Comparison of ENCODE assay signal across 18 cellular contexts in the genomic region with DNA sequence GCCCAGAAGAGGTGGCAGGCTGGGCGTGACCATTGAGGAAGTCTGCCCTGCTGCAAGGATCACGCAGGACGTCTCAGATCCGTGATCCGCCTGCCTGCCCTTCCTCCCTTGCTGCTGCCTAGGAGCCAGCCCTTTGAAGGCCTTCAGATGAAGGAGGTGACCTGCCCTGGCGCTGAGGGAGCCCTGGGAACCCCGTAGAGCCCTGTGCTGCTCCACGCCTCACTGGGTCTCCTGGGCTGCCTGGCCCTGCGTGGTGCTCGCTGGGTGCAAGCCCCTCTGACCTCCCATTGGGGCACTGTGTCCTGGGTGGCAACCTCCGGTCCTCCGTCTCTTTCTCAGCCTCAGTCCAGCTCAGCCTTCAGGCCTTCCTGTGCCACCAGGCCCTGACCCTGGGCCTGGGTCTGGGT.
"Had no signal": no experiment of that assay in that cellular context is flagged by ENCODE, and none has a peak within 500 bp of the region (broad histone marks: within the 10 kb centered on the region; RNA-seq: fewer than 3 reads in every experiment).

No MANE protein-coding gene starts in this region.

- H3K27ac ChIP-seq: RWPE1 had no signal

- DNase-seq: KBM-7, NCI-H1092, NCI-H1105 treated with DMSO at 0.1 percent for 48 hours, NCI-H1436, NCI-H187, NCI-H2029, NCI-H2081 treated with DMSO at 0.1 percent for 48 hours, NCI-H226, NCI-H446, NCI-H510A, NCI-H524 treated with DMSO at 0.1 percent for 48 hours, NCI-H69, NCI-H774, SHP77, SK-N-SH, SW 1271 had no signal

- ATAC-seq: Panc1 had no signal

- H3K9me3 ChIP-seq: SK-N-SH had no signal

- H3K4me2 ChIP-seq: SK-N-SH had no signal

- H3K9me2 ChIP-seq: SK-N-SH had no signal
